8 cellular contexts compared by ENCODE assay signal in the genomic region with DNA sequence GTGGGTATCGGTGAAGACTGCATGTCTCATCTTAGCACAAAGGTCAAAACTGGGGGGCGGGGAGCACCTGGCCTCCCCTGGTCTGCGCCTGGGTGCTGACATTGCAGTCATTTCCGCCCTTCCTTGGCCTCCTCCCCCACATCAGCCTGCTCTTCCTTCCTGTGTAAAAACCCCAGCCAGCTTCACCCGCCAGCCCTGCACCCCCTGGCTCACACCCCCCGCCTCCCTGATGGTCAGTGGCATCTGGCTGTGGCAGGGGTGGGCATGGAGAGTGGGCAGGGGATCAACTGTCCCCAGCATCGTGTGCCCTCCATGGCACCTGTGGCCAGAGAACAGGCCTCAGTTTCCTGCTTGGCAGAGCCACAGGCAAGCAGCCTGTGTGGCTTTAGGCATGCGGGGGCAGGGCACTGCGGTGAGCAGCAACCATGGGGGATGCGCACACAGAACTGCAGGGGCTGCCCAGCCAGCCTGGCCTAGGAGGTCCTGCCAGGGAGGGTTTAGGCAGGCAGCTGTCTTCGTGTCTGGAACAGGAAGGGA. TPM values are rescaled to one million over a fixed set of nuclear protein-coding genes. Genes with fewer than 3 reads are reported as not detected.
DNase-seq lines count a peak whose midpoint lies in the region; ATAC-seq, FAIRE-seq and TF ChIP-seq lines count a peak whose summit lies in the region.

No MANE protein-coding gene starts in this region.

- peak overlapping the region; percentile 5 for H3K27ac ChIP-seq in mesodermal cell (ENCODE audit: low read depth, low read length, severe bottlenecking)

- H3K9me3 Mint-ChIP-seq in stimulated activated naive B cell treated with anti-CD40 and anti-IgM and Interleukin-4, amounts not matched to agents 10 μg/mL and 1 μg/mL and 100 μg/mL, for 72 hours = no peaks in the 10 kb centered on the region

- no peak overlapping the region for H3K4me3 ChIP-seq in mesodermal cell (ENCODE audit: extremely low read depth, insufficient read depth, low read length, poor library complexity, severe bottlenecking)

- peak overlapping the region; percentile 67 to 75 for H3K4me3 Mint-ChIP-seq in stimulated activated naive B cell treated with anti-CD40 and anti-IgM and Interleukin-4, amounts not matched to agents 10 μg/mL and 1 μg/mL and 100 μg/mL, for 72 hours

- peak; percentile 97 for DNase-seq in GM12892 (ENCODE audit: insufficient read length)
- peak; percentile 95 for DNase-seq in RPMI8226
- peak; percentile 31 to 73 (median 56) for DNase-seq in activated naive CD4-positive, alpha-beta T cell (lab: John Stamatoyannopoulos, UW)
- peak; percentile 86 for DNase-seq in stimulated activated naive B cell treated with anti-CD40 and anti-IgM and Interleukin-4, amounts not matched to agents 10 μg/mL and 1 μg/mL and 100 μg/mL, for 72 hours
- DNase-seq in OCI-M2 (lab: John Stamatoyannopoulos, UW; ENCODE audit: unreplicated experiment) = no peak
- DNase-seq in NCI-H1417 (lab: John Stamatoyannopoulos, UW) = no peak

- H3K36me3 Mint-ChIP-seq in stimulated activated naive B cell treated with anti-CD40 and anti-IgM and Interleukin-4, amounts not matched to agents 10 μg/mL and 1 μg/mL and 100 μg/mL, for 72 hours = peaks cover 28 to 65% of the 10 kb centered on the region in 2 donors

- peak; percentile 100 for FAIRE-seq in GM12892 (lab: Jason Lieb, UNC)

- H3K36me3 ChIP-seq in mesodermal cell (ENCODE audit: control insufficient read depth, insufficient read depth, low read length) = peaks cover 74% of the 10 kb centered on the region

- no peaks in the 10 kb centered on the region for H3K27me3 Mint-ChIP-seq in stimulated activated naive B cell treated with anti-CD40 and anti-IgM and Interleukin-4, amounts not matched to agents 10 μg/mL and 1 μg/mL and 100 μg/mL, for 72 hours

- H3K27ac Mint-ChIP-seq in stimulated activated naive B cell treated with anti-CD40 and anti-IgM and Interleukin-4, amounts not matched to agents 10 μg/mL and 1 μg/mL and 100 μg/mL, for 72 hours = peak overlapping the region; percentile 99

- peaks cover 36 to 64% of the 10 kb centered on the region in 2 donors for H3K4me1 Mint-ChIP-seq in stimulated activated naive B cell treated with anti-CD40 and anti-IgM and Interleukin-4, amounts not matched to agents 10 μg/mL and 1 μg/mL and 100 μg/mL, for 72 hours

- 92 to 94% methylated on average over 9 of the region's 11 CpGs for WGBS in mesodermal cell (ENCODE audit: insufficient coverage in 2 of 2), 2 experiments

- peak; percentile 56; the same call in 1 of the 2 replicates for TF ChIP-seq POLR2A in GM12892 (IDR thresholded peaks at IDR 0.05; ENCODE audit: low read depth, low read length)

- H3K4me1 ChIP-seq in mesodermal cell (ENCODE audit: control insufficient read depth, insufficient read depth, low read length, poor library complexity, severe bottlenecking) = peaks cover 38% of the 10 kb centered on the region

- ATAC-seq in HG02840 (IDR thresholded peaks at IDR 0.05; ENCODE audit: low FRiP score, unreplicated experiment) = peak; percentile 73
- ATAC-seq in stimulated activated naive B cell treated with anti-CD40 and anti-IgM and Interleukin-4, amounts not matched to agents 10 μg/mL and 1 μg/mL and 100 μg/mL, for 72 hours (replicated peaks) = peak; percentile 92

- no peaks in the 10 kb centered on the region for H3K9me3 ChIP-seq in mesodermal cell (ENCODE audit: control insufficient read depth, low read length)

RNA-seq across cellular contexts. Expression of a gene that starts 29.0 kb away (rescaled TPM):
- 48.4 TPM for polyA plus RNA-seq in GM12892 (2012; ENCODE audit: missing spikeins)
- polyA plus RNA-seq in mesodermal cell (2013, experiment 1 of 2) = 151 TPM
- polyA plus RNA-seq in mesodermal cell (2013, experiment 2 of 2) = 139 TPM

RNA-seq across cellular contexts. Expression of a gene that starts 45.4 kb away (rescaled TPM):
- polyA plus RNA-seq in GM12892 (2012; ENCODE audit: missing spikeins) = 4,815 TPM
- 2,211 TPM for polyA plus RNA-seq in mesodermal cell (2013, experiment 1 of 2)
- 2,367 TPM for polyA plus RNA-seq in mesodermal cell (2013, experiment 2 of 2)

Comparison
In these comparisons a context has a peak if more than half of its experiments do, and no peak if none do; other contexts are left out.
1. DNase-seq: peak in GM12892 (single experiment), RPMI8226 (single experiment), activated naive CD4-positive, alpha-beta T cell (4 of 4) and stimulated activated naive B cell treated with anti-CD40 and anti-IgM and Interleukin-4, amounts not matched to agents 10 μg/mL and 1 μg/mL and 100 μg/mL, for 72 hours (single experiment); none in OCI-M2 (single experiment) and NCI-H1417 (0 of 3).